ENCODE assay signal across 10 cellular contexts in genomic region chr17:2634361-2634960, GRCh38. TPM values are rescaled to one million over a fixed set of nuclear protein-coding genes. Genes with fewer than 3 reads are reported as not detected.
DNase-seq lines count a peak whose midpoint lies in the region; FAIRE-seq and TF ChIP-seq lines count a peak whose summit lies in the region.
"Had no signal": no experiment of that assay in that cellular context is flagged by ENCODE, and none has a peak within 500 bp of the region (broad histone marks: within the 10 kb centered on the region; RNA-seq: fewer than 3 reads in every experiment).

No MANE protein-coding gene starts in this region.

- no peaks in the 10 kb centered on the region for H3K27me3 Mint-ChIP-seq in MCF 10A (ENCODE audit: insufficient read depth, unreplicated experiment)

- no peaks in the 10 kb centered on the region for H3K36me3 ChIP-seq in breast epithelium

- H3K4me3 Mint-ChIP-seq in MCF 10A (ENCODE audit: unreplicated experiment): peak overlapping the region; percentile 5

- no peak overlapping the region for H3K27ac ChIP-seq in breast epithelium

- H3K27ac Mint-ChIP-seq in MCF 10A (ENCODE audit: low read depth, unreplicated experiment): peak overlapping the region; percentile 74

- intact Hi-C loops in MCF 10A (cut with micrococcal nuclease): no loop called here
- intact Hi-C loops in breast epithelium (cut with DNase I; ENCODE audit: low total_unique reads): no loop called here

- no peak for TF ChIP-seq POLR2A in breast epithelium (IDR thresholded peaks at IDR 0.05)

- no peak for FAIRE-seq in urothelium cell line (lab: Jason Lieb, UNC)

- H3K4me1 Mint-ChIP-seq in MCF 10A (ENCODE audit: insufficient read depth, unreplicated experiment): peaks cover 47% of the 10 kb centered on the region

- H3K36me3 Mint-ChIP-seq in MCF 10A (ENCODE audit: insufficient read depth, unreplicated experiment): peaks cover 42% of the 10 kb centered on the region

- CTCF ChIA-PET in MCF 10A (lab: Yijun Ruan, JAX): interaction anchor here (0.5 to 1.4 kb wide), 3 partner anchors 9 to 111 kb away, joined by 3 read pairs; no protein-coding TSS in a partner anchor

- DNase-seq in MCF 10A (ENCODE audit: unreplicated experiment) (peak; percentile 87), breast epithelium (ENCODE audit: low spot score in 2 of 2) (no peak), SW 1271 (lab: John Stamatoyannopoulos, UW) (peak; percentile 71 to 97), iPS-NIHi7 (ENCODE audit: extremely low spot score) (peak; percentile 22), urothelium cell line (ENCODE audit: low spot score) (peak; percentile 59), NCI-H1694 treated with DMSO at 0.1 percent for 48 hours (lab: John Stamatoyannopoulos, UW) (no peak), OCI-M2 (lab: John Stamatoyannopoulos, UW; ENCODE audit: unreplicated experiment) (no peak), globus pallidus (ENCODE audit: low spot score) (no peak)
- DNase-seq: amniotic stem cell, Caco-2 had no signal

- H3K9me3 ChIP-seq in breast epithelium: no peaks in the 10 kb centered on the region
- H3K9me3 ChIP-seq: Caco-2 had no signal

- no peak overlapping the region for H3K4me3 ChIP-seq in breast epithelium

- POLR2A ChIA-PET in MCF 10A (lab: Yijun Ruan, JAX): interaction anchor here (0.6 to 1.7 kb wide), 16 partner anchors 9 to 1007 kb away, joined by 3 to 16 read pairs (median 4); partner anchors contain the start of genes METTL16, OVCA2 and PAFAH1B1

- H3K9me3 Mint-ChIP-seq in MCF 10A (ENCODE audit: unreplicated experiment): no peaks in the 10 kb centered on the region

- BruUV-seq in MCF 10A (replicated peaks; lab: Mats Ljungman, UMichigan): no TSS peak

- H3K27me3 ChIP-seq in breast epithelium: no peaks in the 10 kb centered on the region

- no peaks in the 10 kb centered on the region for H3K4me1 ChIP-seq in breast epithelium

- no peak for TF ChIP-seq CTCF in MCF 10A (IDR thresholded peaks at IDR 0.05; ENCODE audit: unreplicated experiment)
- no peak for TF ChIP-seq CTCF in breast epithelium (IDR thresholded peaks at IDR 0.05)

RNA-seq across cellular contexts. Expression of gene PAFAH1B1, which starts 41.0 kb away (rescaled TPM):
- total RNA-seq in MCF 10A (2022) (170 and 192 TPM in 2 replicates), breast epithelium (100 to 1,000 TPM in 2 of 3 donors, 10 to 100 TPM in 1; 99.5 to 134 (median 119) TPM)

Comparison
In these comparisons a context has a peak if more than half of its experiments do, and no peak if none do; other contexts are left out.
1. DNase-seq: peak in MCF 10A (single experiment), SW 1271 (2 of 2), iPS-NIHi7 (single experiment) and urothelium cell line (single experiment); none in breast epithelium (0 of 2), NCI-H1694 treated with DMSO at 0.1 percent for 48 hours (single experiment), OCI-M2 (single experiment) and globus pallidus (single experiment).